In the genomic region with DNA sequence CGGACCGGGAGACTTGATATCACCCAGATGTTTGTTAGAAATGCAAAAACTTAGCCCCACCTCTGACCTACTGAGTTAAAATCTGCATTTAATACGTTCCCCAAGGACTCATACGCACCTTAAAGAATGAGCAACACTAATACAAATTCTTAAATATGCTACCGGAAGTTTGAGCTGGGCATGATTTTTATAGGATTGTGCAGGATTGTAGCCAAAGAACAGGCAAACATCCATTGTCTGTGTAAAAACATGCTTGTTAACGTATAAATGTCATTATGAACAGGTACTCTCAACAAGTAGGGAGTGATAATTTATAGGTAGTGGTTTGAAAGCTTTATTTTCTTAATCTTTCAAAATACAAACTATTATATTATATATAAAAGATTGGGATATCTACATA, we compare ENCODE assay signal across 27 cellular contexts. TPM values are rescaled to one million over a fixed set of nuclear protein-coding genes. Genes with fewer than 3 reads are reported as not detected.
A peak's percentile ranks its signal among the peaks of the same experiment; 100 is the strongest.
DNase-seq lines count a peak whose midpoint lies in the region; ATAC-seq and TF ChIP-seq lines count a peak whose summit lies in the region.
"Had no signal": no experiment of that assay in that cellular context is flagged by ENCODE, and none has a peak within 500 bp of the region (broad histone marks: within the 10 kb centered on the region; RNA-seq: fewer than 3 reads in every experiment).

No MANE protein-coding gene starts in this region.

- DNase-seq in LNCaP clone FGC (ENCODE audit: low read depth) (peak; percentile 67), left colon (no peak), GM03348 (ENCODE audit: low spot score) (no peak)
- DNase-seq: 8988T; ACHN; AML-193; BE2C; C1 segment of cervical spinal cord; Caco-2; Calu3; CD4-positive, alpha-beta memory T cell; CD4-positive, alpha-beta T cell; CD4-positive, CD25-positive, alpha-beta regulatory T cell; CD8-positive, alpha-beta memory T cell; CD8-positive, alpha-beta T cell; COR-L47; DMS 273 treated with DMSO at 0.1 percent for 48 hours; DMS153; DMS53; DMS79; DMS79 treated with DMSO at 0.1 percent for 48 hours; DND-41; EL had no signal

- peak overlapping the region; percentile 79 for H3K27ac ChIP-seq in VCaP
- H3K27ac ChIP-seq: A549; BLaER1; BLaER1 treated with 17β-estradiol and CSF1 and Interleukin-3, amounts not matched to agents 10 nM and 100 nM had no signal

- intact Hi-C loops in left colon (cut with DNase I, micrococcal nuclease), result no loop called here

- H3K4me3 ChIP-seq in LNCaP clone FGC (ENCODE audit: low read depth, low read length), result no peak overlapping the region
- H3K4me3 ChIP-seq: A549; BLaER1; BLaER1 treated with 17β-estradiol and CSF1 and Interleukin-3, amounts not matched to agents 10 nM and 100 nM had no signal

- TF ChIP-seq CTCF in LNCaP clone FGC (IDR thresholded peaks at IDR 0.05; ENCODE audit: control insufficient read depth, extremely low read depth, insufficient read depth), result no peak
- TF ChIP-seq CTCF in VCaP (conservative IDR thresholded peaks at IDR 0.05), result no peak

- ATAC-seq in left colon, result no peak
- ATAC-seq: A549; CD8-positive, alpha-beta T cell had no signal

RNA-seq across cellular contexts. Expression of gene COX10, which starts 22.3 kb away (rescaled TPM):
- total RNA-seq in left colon, result 10 to 100 TPM; 29.1 to 34.6 TPM
